8 cellular contexts compared by ENCODE assay signal in the genomic region with DNA sequence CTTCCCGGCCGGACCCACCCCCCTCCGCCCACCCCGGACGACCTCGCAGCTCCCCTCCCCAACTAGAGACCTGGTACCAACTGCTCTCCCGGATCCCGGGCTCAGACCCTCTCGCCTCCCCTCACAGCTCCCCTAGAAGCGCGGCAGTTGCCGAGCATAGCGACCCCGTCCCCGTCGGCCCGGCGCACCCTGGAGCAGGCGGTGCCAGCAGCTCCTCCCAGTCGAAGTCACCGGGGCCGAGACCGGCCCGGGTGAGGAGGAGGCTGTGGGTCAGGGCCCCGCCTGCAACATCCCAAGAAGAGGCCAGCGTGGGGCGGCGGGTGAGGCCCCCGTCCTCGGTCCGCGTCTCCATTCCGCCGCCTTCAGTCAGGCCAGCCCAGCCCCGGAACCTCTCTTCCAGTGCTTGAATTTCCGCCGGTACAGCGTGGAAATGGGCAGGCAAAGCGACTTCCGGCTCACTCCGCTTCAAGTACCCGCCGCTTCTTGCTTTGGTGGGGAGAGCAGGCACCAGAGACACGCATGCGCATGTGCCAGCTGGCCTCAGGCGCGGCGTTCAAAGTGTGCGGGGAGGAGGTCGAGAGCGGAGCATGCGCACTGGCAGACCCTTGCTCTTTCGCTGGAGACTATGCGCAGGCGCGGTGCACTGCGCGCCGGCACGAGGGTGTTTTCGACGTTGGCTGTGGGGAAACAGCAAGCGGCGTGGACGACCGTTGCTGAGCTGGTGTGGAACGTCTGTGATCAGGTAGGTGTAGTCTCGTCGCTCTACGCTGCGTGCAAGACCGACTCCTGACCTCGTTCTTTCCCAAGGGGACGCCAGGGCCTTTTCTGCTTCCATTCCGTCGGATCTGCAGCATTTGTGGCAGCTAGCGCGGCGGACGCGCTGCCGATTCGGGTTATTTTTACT. TPM values are rescaled to one million over a fixed set of nuclear protein-coding genes. Genes with fewer than 3 reads are reported as not detected.
DNase-seq lines count a peak whose midpoint lies in the region; ATAC-seq and TF ChIP-seq lines count a peak whose summit lies in the region.

A gene with protein sequence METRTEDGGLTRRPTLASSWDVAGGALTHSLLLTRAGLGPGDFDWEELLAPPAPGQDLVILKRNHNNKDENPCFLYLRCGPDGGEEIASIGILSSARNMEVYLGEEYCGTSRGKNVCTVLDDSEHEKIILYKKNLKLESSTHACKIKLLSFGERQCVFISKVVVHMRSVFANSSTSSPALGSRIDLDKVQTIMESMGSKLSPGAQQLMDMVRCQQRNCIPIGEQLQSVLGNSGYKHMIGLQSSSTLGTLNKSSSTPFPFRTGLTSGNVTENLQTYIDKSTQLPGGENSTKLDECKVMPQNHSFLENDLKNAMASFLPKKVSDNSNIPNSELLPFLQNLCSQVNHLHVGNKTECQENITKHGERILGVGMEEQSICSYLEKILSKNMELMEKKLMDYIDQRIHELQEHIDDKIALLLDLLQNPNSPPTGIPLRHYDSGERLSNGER (minus strand): TSS at position 401 of the 904 bp plus-strand sequence. CDS start 49 bp downstream, at position 352.

- H3K36me3 ChIP-seq in adrenal gland (replicated peaks in 1 of 2) (no peaks in the 10 kb centered on the region), heart left ventricle (peaks cover 0 to 18% (median 11%) of the 10 kb centered on the region in 9 donors), upper lobe of left lung (peaks cover 0 to 5% (median 0%) of the 10 kb centered on the region in 4 donors)

- no peak for TF ChIP-seq CTCF in GM12875 (IDR thresholded peaks at IDR 0.05; ENCODE audit: borderline replicate concordance, insufficient read depth, low read depth, low read length)
- TF ChIP-seq CTCF in adrenal gland (IDR thresholded peaks at IDR 0.05), result no peak
- peak in 1 of 12 donors; percentile 6 for TF ChIP-seq CTCF in heart left ventricle (IDR thresholded peaks at IDR 0.05)
- peak in 1 of 6 experiments; percentile 35 for TF ChIP-seq CTCF in upper lobe of left lung (IDR thresholded peaks at IDR 0.05)

- H3K4me1 ChIP-seq in adrenal gland (replicated peaks in 1 of 2) (peaks cover 0 to 18% of the 10 kb centered on the region in 2 donors), heart left ventricle (peaks cover 0 to 24% (median 17%) of the 10 kb centered on the region in 12 donors), upper lobe of left lung (peaks cover 9 to 26% (median 21%) of the 10 kb centered on the region in 4 donors)

- peak in 1 of 4 donors; percentile 19 for TF ChIP-seq EP300 in upper lobe of left lung (IDR thresholded peaks at IDR 0.05)

- peak; percentile 100 for DNase-seq in NCI-H1436 (lab: John Stamatoyannopoulos, UW)
- peak; percentile 96 for DNase-seq in T follicular helper cell (ENCODE audit: low read depth)
- peak; percentile 96 to 99 (median 98) for DNase-seq in adrenal gland
- DNase-seq in heart left ventricle, result peak; percentile 96 to 99 (median 98)
- peak; percentile 98 for DNase-seq in pons (ENCODE audit: low spot score)
- peak; percentile 96 to 98 for DNase-seq in upper lobe of left lung

- H3K4me3 ChIP-seq in GM12875 (ENCODE audit: low read depth, low read length) (peak within 1 kb of the TSS; percentile 80), adrenal gland (peak within 1 kb of the TSS; percentile 62 to 87 (median 82)), heart left ventricle (peak within 1 kb of the TSS; percentile 75 to 99 (median 88)), upper lobe of left lung (peak within 1 kb of the TSS; percentile 46 to 94 (median 83))

- H3K27me3 ChIP-seq in adrenal gland (no peaks in the 10 kb centered on the region), heart left ventricle (no peaks in the 10 kb centered on the region), upper lobe of left lung (no peaks in the 10 kb centered on the region)

- peak; percentile 99 for ATAC-seq in HG02798 (IDR thresholded peaks at IDR 0.05; ENCODE audit: poor library complexity, unreplicated experiment)
- peak; percentile 98 to 100 (median 99) for ATAC-seq in heart left ventricle
- ATAC-seq in upper lobe of left lung (ENCODE audit: low FRiP score in 2 of 2), result peak; percentile 97 to 99

- 3 to 18% (median 7%) methylated on average over 25 to 83 of the region's 83 CpGs for whole genome bisulfite sequencing in adrenal gland, 4 donors
- WGBS in heart left ventricle, 4 donors, result 3 to 12% (median 5%) methylated on average over 34 to 83 of the region's 83 CpGs
- WGBS in upper lobe of left lung, 2 donors, result 10 to 17% methylated on average over 24 to 58 of the region's 83 CpGs

- TF ChIP-seq POLR2A in adrenal gland (IDR thresholded peaks at IDR 0.05), result peak; percentile 43 to 49
- peak in 1 of 2 donors; percentile 54 for TF ChIP-seq POLR2A in heart left ventricle (IDR thresholded peaks at IDR 0.05)
- TF ChIP-seq POLR2A in upper lobe of left lung (IDR thresholded peaks at IDR 0.05), result peak in 1 of 4 donors; percentile 57

- intact Hi-C loops in adrenal gland (cut with DNase I) (no loop called here), heart left ventricle (cut with DNase I) (loop anchor here in 4 of 10 donors (1.0 to 5.0 kb wide), 3 partner anchors 26 to 203 kb away; a partner anchor contains a TSS)

- H3K27ac ChIP-seq in adrenal gland, result peak within 1 kb of the TSS in 4 of 5 donors; percentile 53 to 85 (median 63)
- peak within 1 kb of the TSS; percentile 55 to 85 (median 73) for H3K27ac ChIP-seq in heart left ventricle
- H3K27ac ChIP-seq in upper lobe of left lung, result peak within 1 kb of the TSS; percentile 68 to 87 (median 76)

- H3K9me3 ChIP-seq in adrenal gland (replicated peaks in 1 of 3) (no peaks in the 10 kb centered on the region), heart left ventricle (no peaks in the 10 kb centered on the region), upper lobe of left lung (no peaks in the 10 kb centered on the region)

RNA-seq across cellular contexts. Expression of the gene that starts here (rescaled TPM):
- total RNA-seq in adrenal gland (10 to 100 TPM in 1 of 8 donors, 1 to 10 TPM in 7; 3.8 to 11.5 (median 6.2) TPM), heart left ventricle (1 to 10 TPM; 3.4 to 8.3 (median 5.7) TPM), upper lobe of left lung (1 to 10 TPM; 3.9 to 8.8 (median 5.4) TPM)
- polyA plus RNA-seq in adrenal gland (10 to 100 TPM in 1 of 3 donors, 1 to 10 TPM in 2; 5.0 to 10.7 (median 9.1) TPM), heart left ventricle (1 to 10 TPM; 3.1 to 5.7 TPM)

Comparison
In these comparisons a context has a peak if more than half of its experiments do, and no peak if none do; other contexts are left out.
1. Peak in every context shown above with its lines: DNase-seq, ATAC-seq, H3K4me3 ChIP-seq and H3K27ac ChIP-seq.